Comparison of ENCODE assay signal across 14 cellular contexts in genomic region chr17:57553525-57553924, GRCh38.
A peak's percentile ranks its signal among the peaks of the same experiment; 100 is the strongest.
DNase-seq lines count a peak whose midpoint lies in the region; ATAC-seq lines count a peak whose summit lies in the region.
"Had no signal": no experiment of that assay in that cellular context is flagged by ENCODE, and none has a peak within 500 bp of the region (broad histone marks: within the 10 kb centered on the region; RNA-seq: fewer than 3 reads in every experiment).

No MANE protein-coding gene starts in this region.

- H3K36me3 Mint-ChIP-seq in natural killer cell treated with Interleukin-12 subunit alpha and Interleukin-12 subunit beta and Interleukin-15 and Interleukin-18, amount 100 ng/mL, for 72 hours: no peaks in the 10 kb centered on the region
- peaks cover 0 to 14% (median 9%) of the 10 kb centered on the region in 3 donors for H3K36me3 Mint-ChIP-seq in CD8-positive, alpha-beta memory T cell

- H3K4me1 ChIP-seq in CD8-positive, alpha-beta memory T cell (ENCODE audit: insufficient read depth, low read length): peaks cover 8% of the 10 kb centered on the region
- H3K4me1 ChIP-seq in effector memory CD4-positive, alpha-beta T cell (ENCODE audit: control insufficient read depth, insufficient read depth, low read length, poor library complexity, severe bottlenecking): no peaks in the 10 kb centered on the region

- H3K27me3 ChIP-seq in CD8-positive, alpha-beta memory T cell (ENCODE audit: insufficient read depth, low read length, poor library complexity, severe bottlenecking): no peaks in the 10 kb centered on the region
- no peaks in the 10 kb centered on the region for H3K27me3 ChIP-seq in effector memory CD4-positive, alpha-beta T cell (replicated peaks; ENCODE audit: control insufficient read depth, insufficient read depth, low read length, poor library complexity, severe bottlenecking)
- H3K27me3 ChIP-seq: heart left ventricle had no signal

- H3K27me3 Mint-ChIP-seq in natural killer cell treated with Interleukin-12 subunit alpha and Interleukin-12 subunit beta and Interleukin-15 and Interleukin-18, amount 100 ng/mL, for 72 hours: peaks cover 0 to 12% of the 10 kb centered on the region in 2 donors
- H3K27me3 Mint-ChIP-seq in CD8-positive, alpha-beta memory T cell: no peaks in the 10 kb centered on the region

- H3K27ac Mint-ChIP-seq in natural killer cell treated with Interleukin-12 subunit alpha and Interleukin-12 subunit beta and Interleukin-15 and Interleukin-18, amount 100 ng/mL, for 72 hours: no peak overlapping the region
- H3K27ac Mint-ChIP-seq in CD8-positive, alpha-beta memory T cell: peak overlapping the region in 2 of 8 donors; percentile 12 to 82

- peak overlapping the region; percentile 31 for H3K4me3 Mint-ChIP-seq in natural killer cell treated with Interleukin-12 subunit alpha and Interleukin-12 subunit beta and Interleukin-15 and Interleukin-18, amount 100 ng/mL, for 72 hours
- H3K4me3 Mint-ChIP-seq in CD8-positive, alpha-beta memory T cell: no peak overlapping the region

- DNase-seq in AG08396 (ENCODE audit: low spot score) (peak; percentile 53), NOMO-1 treated with DMSO at 0.1 percent for 48 hours (lab: John Stamatoyannopoulos, UW; ENCODE audit: unreplicated experiment) (peak; percentile 9), NCI-H526 treated with DMSO at 0.1 percent for 48 hours (lab: John Stamatoyannopoulos, UW) (no peak)
- DNase-seq in natural killer cell treated with Interleukin-12 subunit alpha and Interleukin-12 subunit beta and Interleukin-15 and Interleukin-18, amount 100 ng/mL, for 72 hours (ENCODE audit: low spot score): no peak
- DNase-seq in CD8-positive, alpha-beta memory T cell: no peak
- no peak for DNase-seq in effector memory CD4-positive, alpha-beta T cell
- DNase-seq: activated CD4-positive, alpha-beta T cell treated with anti-CD3 and anti-CD28 coated beads for 48 hours; activated effector memory CD4-positive, alpha-beta T cell treated with Interleukin-2 at 50 U/mL for 16 hours; AML-193; cortex of kidney; heart left ventricle; NCI-H187 treated with DMSO at 0.1 percent for 48 hours had no signal

- peak overlapping the region; percentile 70 for H3K27ac ChIP-seq in cingulate gyrus (ENCODE audit: low read depth, low read length)
- H3K27ac ChIP-seq in CD8-positive, alpha-beta memory T cell (ENCODE audit: low read depth, low read length): no peak overlapping the region
- no peak overlapping the region for H3K27ac ChIP-seq in effector memory CD4-positive, alpha-beta T cell (ENCODE audit: insufficient read depth, low read length, poor library complexity, severe bottlenecking)
- H3K27ac ChIP-seq: heart left ventricle had no signal

- no peaks in the 10 kb centered on the region for H3K9me3 ChIP-seq in CD8-positive, alpha-beta memory T cell (ENCODE audit: low read length)
- H3K9me3 ChIP-seq in effector memory CD4-positive, alpha-beta T cell (ENCODE audit: control insufficient read depth, low read length): no peaks in the 10 kb centered on the region
- H3K9me3 ChIP-seq: heart left ventricle had no signal

- H3K4me3 ChIP-seq in CD8-positive, alpha-beta memory T cell (ENCODE audit: low read length): no peak overlapping the region
- H3K4me3 ChIP-seq in effector memory CD4-positive, alpha-beta T cell (ENCODE audit: insufficient read depth, low read depth, low read length, poor library complexity, severe bottlenecking): no peak overlapping the region
- H3K4me3 ChIP-seq: heart left ventricle had no signal

- H3K4me1 Mint-ChIP-seq in natural killer cell treated with Interleukin-12 subunit alpha and Interleukin-12 subunit beta and Interleukin-15 and Interleukin-18, amount 100 ng/mL, for 72 hours (ENCODE audit: low read depth in 2 of 2): peaks cover 15 to 21% of the 10 kb centered on the region in 2 donors
- H3K4me1 Mint-ChIP-seq in CD8-positive, alpha-beta memory T cell: peaks cover 15 to 56% (median 17%) of the 10 kb centered on the region in 3 donors

- H3K9me3 Mint-ChIP-seq in natural killer cell treated with Interleukin-12 subunit alpha and Interleukin-12 subunit beta and Interleukin-15 and Interleukin-18, amount 100 ng/mL, for 72 hours: no peaks in the 10 kb centered on the region
- no peaks in the 10 kb centered on the region for H3K9me3 Mint-ChIP-seq in CD8-positive, alpha-beta memory T cell

- POLR2A ChIA-PET in CD8-positive, alpha-beta memory T cell (lab: Charles Lee): no interaction called here

- CTCF ChIA-PET in CD8-positive, alpha-beta memory T cell (lab: Charles Lee): no interaction called here

- peaks cover 5% of the 10 kb centered on the region for H3K36me3 ChIP-seq in CD8-positive, alpha-beta memory T cell (ENCODE audit: insufficient read depth, low read length)
- H3K36me3 ChIP-seq in effector memory CD4-positive, alpha-beta T cell (ENCODE audit: control insufficient read depth, insufficient read depth, low read length): no peaks in the 10 kb centered on the region
- H3K36me3 ChIP-seq: heart left ventricle had no signal

- peak in 1 of 2 donors; percentile 53 for ATAC-seq in natural killer cell treated with Interleukin-12 subunit alpha and Interleukin-12 subunit beta and Interleukin-15 and Interleukin-18, amount 100 ng/mL, for 72 hours
- no peak for ATAC-seq in HG02798 (IDR thresholded peaks at IDR 0.05; ENCODE audit: poor library complexity, unreplicated experiment)

Comparison
In these comparisons a context has a peak if more than half of its experiments do, and no peak if none do; other contexts are left out.
1. DNase-seq: peak in AG08396 (single experiment) and NOMO-1 treated with DMSO at 0.1 percent for 48 hours (single experiment); none in natural killer cell treated with Interleukin-12 subunit alpha and Interleukin-12 subunit beta and Interleukin-15 and Interleukin-18, amount 100 ng/mL, for 72 hours (single experiment), NCI-H526 treated with DMSO at 0.1 percent for 48 hours (single experiment), CD8-positive, alpha-beta memory T cell (0 of 5) and effector memory CD4-positive, alpha-beta T cell (0 of 3).